17 cellular contexts compared by ENCODE assay signal in genomic region chr3:149080699-149081091, GRCh38. TPM values are rescaled to one million over a fixed set of nuclear protein-coding genes. Genes with fewer than 3 reads are reported as not detected.
A peak's percentile ranks its signal among the peaks of the same experiment; 100 is the strongest.
DNase-seq lines count a peak whose midpoint lies in the region; ATAC-seq and TF ChIP-seq lines count a peak whose summit lies in the region.
"Had no signal": no experiment of that assay in that cellular context is flagged by ENCODE, and none has a peak within 500 bp of the region (broad histone marks: within the 10 kb centered on the region; RNA-seq: fewer than 3 reads in every experiment).

No MANE protein-coding gene starts in this region.

- no peak for TF ChIP-seq EP300 in esophagus muscularis mucosa (IDR thresholded peaks at IDR 0.05)

- no peak for TF ChIP-seq POLR2A in esophagus muscularis mucosa (IDR thresholded peaks at IDR 0.05; ENCODE audit: low read depth)

- peaks cover 21% of the 10 kb centered on the region for H3K36me3 Mint-ChIP-seq in CD4-positive, alpha-beta T cell (ENCODE audit: low read depth)

- H3K9me3 Mint-ChIP-seq in CD4-positive, alpha-beta T cell = no peaks in the 10 kb centered on the region
- H3K9me3 Mint-ChIP-seq: activated naive CD8-positive, alpha-beta T cell treated with anti-CD3 and anti-CD28 coated beads, Interleukin-2, amount 10 ng/mL, durations not matched to agents 7 days and 5 days had no signal

- peak overlapping the region; percentile 20 for H3K9ac ChIP-seq in SK-N-MC (ENCODE audit: insufficient read length)

- no peaks in the 10 kb centered on the region for H3K27me3 Mint-ChIP-seq in CD4-positive, alpha-beta T cell
- H3K27me3 Mint-ChIP-seq: activated naive CD8-positive, alpha-beta T cell treated with anti-CD3 and anti-CD28 coated beads, Interleukin-2, amount 10 ng/mL, durations not matched to agents 7 days and 5 days had no signal

- H3K27ac Mint-ChIP-seq in CD4-positive, alpha-beta T cell = no peak overlapping the region
- H3K27ac Mint-ChIP-seq: activated naive CD8-positive, alpha-beta T cell treated with anti-CD3 and anti-CD28 coated beads, Interleukin-2, amount 10 ng/mL, durations not matched to agents 7 days and 5 days had no signal

- ATAC-seq in CD4-positive, alpha-beta T cell (ENCODE audit: poor library complexity) = no peak

- 75% methylated on average over 2 of the region's 2 CpGs for WGBS in esophagus muscularis mucosa

- TF ChIP-seq CTCF in BE2C (IDR thresholded peaks at IDR 0.05; ENCODE audit: low read depth, low read length) (no peak), esophagus muscularis mucosa (IDR thresholded peaks at IDR 0.05) (no peak)
- TF ChIP-seq CTCF in CD4-positive, alpha-beta T cell (IDR thresholded peaks at IDR 0.05) = no peak

- CTCF ChIA-PET in CD4-positive, alpha-beta T cell (lab: Charles Lee) = no interaction called here

- H3K4me1 Mint-ChIP-seq in CD4-positive, alpha-beta T cell (ENCODE audit: low read depth) = peaks cover 30% of the 10 kb centered on the region

- H3K27me3 ChIP-seq in BE2C (no peaks in the 10 kb centered on the region), esophagus muscularis mucosa (no peaks in the 10 kb centered on the region)
- H3K27me3 ChIP-seq in CD4-positive, alpha-beta T cell (ENCODE audit: control insufficient read depth, insufficient read depth, low read length) = no peaks in the 10 kb centered on the region
- H3K27me3 ChIP-seq: dorsolateral prefrontal cortex, tibial artery had no signal

- H3K4me3 ChIP-seq in SK-N-MC = no peak overlapping the region
- H3K4me3 ChIP-seq in BE2C (ENCODE audit: low read depth, low read length) = no peak overlapping the region
- no peak overlapping the region for H3K4me3 ChIP-seq in esophagus muscularis mucosa
- H3K4me3 ChIP-seq: dorsolateral prefrontal cortex, left ventricle myocardium inferior, tibial artery had no signal

- POLR2A ChIA-PET in CD4-positive, alpha-beta T cell (lab: Charles Lee) = no interaction called here

- H3K4me3 Mint-ChIP-seq in CD4-positive, alpha-beta T cell = no peak overlapping the region
- H3K4me3 Mint-ChIP-seq: activated naive CD8-positive, alpha-beta T cell treated with anti-CD3 and anti-CD28 coated beads, Interleukin-2, amount 10 ng/mL, durations not matched to agents 7 days and 5 days had no signal

- H3K9me3 ChIP-seq in SK-N-MC (ENCODE audit: low read depth, low read length) (no peaks in the 10 kb centered on the region), BE2C (no peaks in the 10 kb centered on the region), esophagus muscularis mucosa (no peaks in the 10 kb centered on the region)
- H3K9me3 ChIP-seq in CD4-positive, alpha-beta T cell (ENCODE audit: control insufficient read depth, low read length) = no peaks in the 10 kb centered on the region
- H3K9me3 ChIP-seq: left ventricle myocardium inferior, tibial artery had no signal

- H3K4me1 ChIP-seq in BE2C = no peaks in the 10 kb centered on the region
- H3K4me1 ChIP-seq in esophagus muscularis mucosa = peaks cover 6 to 23% (median 21%) of the 10 kb centered on the region in 4 donors

- H3K27ac ChIP-seq in SK-N-MC (no peak overlapping the region), esophagus muscularis mucosa (replicated peaks in 1 of 4) (no peak overlapping the region)
- no peak overlapping the region for H3K27ac ChIP-seq in CD4-positive, alpha-beta T cell (ENCODE audit: low read depth, low read length)
- H3K27ac ChIP-seq: dorsolateral prefrontal cortex, left ventricle myocardium inferior, tibial artery, WERI-Rb-1 had no signal

- H3K36me3 ChIP-seq in SK-N-MC (ENCODE audit: insufficient read depth, low read length) = peaks cover 85% of the 10 kb centered on the region
- peaks cover 26% of the 10 kb centered on the region for H3K36me3 ChIP-seq in BE2C
- peaks cover 0 to 6% (median under 1%) of the 10 kb centered on the region in 4 donors for H3K36me3 ChIP-seq in esophagus muscularis mucosa

- DNase-seq in SIG-M5 treated with dmso at 0.1 percent for 504 hours (lab: John Stamatoyannopoulos, UW; ENCODE audit: unreplicated experiment) = peak; percentile 42
- DNase-seq in SIG-M5 (lab: John Stamatoyannopoulos, UW) = no peak
- DNase-seq in SK-N-MC (ENCODE audit: low read depth, low spot score) = no peak
- peak; percentile 64 for DNase-seq in fibroblast of peridontal ligament (ENCODE audit: extremely low read depth)
- DNase-seq in stromal cell of bone marrow (ENCODE audit: low read depth) = peak; percentile 44
- no peak for DNase-seq in BE2C
- DNase-seq in esophagus muscularis mucosa (ENCODE audit: extremely low spot score) = no peak
- no peak for DNase-seq in CD4-positive, alpha-beta T cell
- DNase-seq: activated CD8-positive, alpha-beta memory T cell treated with anti-CD3 and anti-CD28 coated beads, Interleukin-2, amount 50 U/mL, for 4 hours; activated naive CD8-positive, alpha-beta T cell treated with anti-CD3 and anti-CD28 coated beads, Interleukin-2, amount 10 ng/mL, durations not matched to agents 7 days and 5 days; dorsolateral prefrontal cortex; hippocampal formation; left ventricle myocardium inferior; NCI-H146; NCI-H526 treated with DMSO at 0.1 percent for 48 hours; tibial artery; WERI-Rb-1 had no signal

- intact Hi-C loops in esophagus muscularis mucosa (cut with DNase I) = loop anchor here (10.0 kb wide), 1 partner anchor 86 kb away; the partner anchor contains the start of gene GYG1
- intact Hi-C loops in CD4-positive, alpha-beta T cell (cut with DNase I, micrococcal nuclease) = no loop called here

RNA-seq across cellular contexts. Expression of gene HLTF, which starts 5.6 kb away (rescaled TPM):
- polyA plus RNA-seq in BE2C (2012; ENCODE audit: insufficient read depth, insufficient read length, low read depth) = 22.9 TPM
- 10 to 100 TPM; 13.3 to 26.2 (median 19.4) TPM for total RNA-seq in esophagus muscularis mucosa
- total RNA-seq in CD4-positive, alpha-beta T cell = 1 to 10 TPM; 3.3 to 3.6 TPM

RNA-seq across cellular contexts. Expression of gene HPS3, which starts 48.7 kb away (rescaled TPM):
- 2.9 TPM for polyA plus RNA-seq in BE2C (2012; ENCODE audit: insufficient read depth, insufficient read length, low read depth)
- total RNA-seq in esophagus muscularis mucosa = 10 to 100 TPM; 10.6 to 15.9 (median 12.4) TPM
- 1 to 10 TPM; 5.5 TPM for total RNA-seq in CD4-positive, alpha-beta T cell

Comparison
In these comparisons a context has a peak if more than half of its experiments do, and no peak if none do; other contexts are left out.
1. DNase-seq: peak in SIG-M5 treated with dmso at 0.1 percent for 504 hours (single experiment), fibroblast of peridontal ligament (single experiment) and stromal cell of bone marrow (single experiment); none in SIG-M5 (single experiment), SK-N-MC (single experiment), BE2C (single experiment), esophagus muscularis mucosa (single experiment) and CD4-positive, alpha-beta T cell (0 of 10).